Comparison of ENCODE assay signal across 1 cellular context in the genomic region with DNA sequence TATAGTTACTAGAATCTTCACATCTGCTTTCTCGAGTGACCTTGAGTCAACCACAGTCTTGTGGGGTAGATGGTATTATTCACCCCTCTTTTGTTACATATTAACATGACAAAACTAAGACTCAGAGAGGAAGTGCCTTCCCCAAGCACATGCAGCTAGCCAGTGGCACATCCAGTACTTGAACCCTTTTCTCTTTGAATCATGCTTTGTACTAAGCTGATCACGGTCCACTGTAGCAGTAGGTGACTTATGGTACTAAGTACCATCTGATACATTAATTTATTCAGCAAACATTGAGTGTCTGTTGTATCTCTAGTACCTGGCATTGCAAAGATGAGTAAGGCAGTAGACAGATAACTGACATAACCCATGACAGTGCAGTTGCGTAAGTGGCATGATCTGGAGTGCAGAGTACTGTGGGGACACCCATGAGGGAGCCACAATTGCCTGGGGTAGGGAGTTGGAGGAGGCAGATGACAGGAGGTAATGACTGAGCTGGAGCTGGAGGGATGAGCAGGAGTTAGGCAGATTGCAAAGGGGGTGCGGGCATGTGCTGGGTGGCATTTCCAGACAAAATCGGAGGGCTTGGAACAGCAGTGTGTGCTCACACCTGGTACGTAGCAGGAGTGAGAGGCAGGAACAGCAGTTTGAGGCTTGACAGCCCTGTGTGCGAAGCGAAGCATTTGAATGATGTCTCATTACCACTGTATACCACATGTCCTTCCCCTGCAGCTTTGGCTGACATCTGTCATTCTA.
TF ChIP-seq lines count a peak whose summit lies in the region.

No MANE protein-coding gene starts in this region.

TF ChIP-seq in GM23338, 12 proteins besides CTCF, POLR2A, EP300 and RAD21 (continued from another document):
- TF ChIP-seq, protein P1, sequence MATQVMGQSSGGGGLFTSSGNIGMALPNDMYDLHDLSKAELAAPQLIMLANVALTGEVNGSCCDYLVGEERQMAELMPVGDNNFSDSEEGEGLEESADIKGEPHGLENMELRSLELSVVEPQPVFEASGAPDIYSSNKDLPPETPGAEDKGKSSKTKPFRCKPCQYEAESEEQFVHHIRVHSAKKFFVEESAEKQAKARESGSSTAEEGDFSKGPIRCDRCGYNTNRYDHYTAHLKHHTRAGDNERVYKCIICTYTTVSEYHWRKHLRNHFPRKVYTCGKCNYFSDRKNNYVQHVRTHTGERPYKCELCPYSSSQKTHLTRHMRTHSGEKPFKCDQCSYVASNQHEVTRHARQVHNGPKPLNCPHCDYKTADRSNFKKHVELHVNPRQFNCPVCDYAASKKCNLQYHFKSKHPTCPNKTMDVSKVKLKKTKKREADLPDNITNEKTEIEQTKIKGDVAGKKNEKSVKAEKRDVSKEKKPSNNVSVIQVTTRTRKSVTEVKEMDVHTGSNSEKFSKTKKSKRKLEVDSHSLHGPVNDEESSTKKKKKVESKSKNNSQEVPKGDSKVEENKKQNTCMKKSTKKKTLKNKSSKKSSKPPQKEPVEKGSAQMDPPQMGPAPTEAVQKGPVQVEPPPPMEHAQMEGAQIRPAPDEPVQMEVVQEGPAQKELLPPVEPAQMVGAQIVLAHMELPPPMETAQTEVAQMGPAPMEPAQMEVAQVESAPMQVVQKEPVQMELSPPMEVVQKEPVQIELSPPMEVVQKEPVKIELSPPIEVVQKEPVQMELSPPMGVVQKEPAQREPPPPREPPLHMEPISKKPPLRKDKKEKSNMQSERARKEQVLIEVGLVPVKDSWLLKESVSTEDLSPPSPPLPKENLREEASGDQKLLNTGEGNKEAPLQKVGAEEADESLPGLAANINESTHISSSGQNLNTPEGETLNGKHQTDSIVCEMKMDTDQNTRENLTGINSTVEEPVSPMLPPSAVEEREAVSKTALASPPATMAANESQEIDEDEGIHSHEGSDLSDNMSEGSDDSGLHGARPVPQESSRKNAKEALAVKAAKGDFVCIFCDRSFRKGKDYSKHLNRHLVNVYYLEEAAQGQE (IDR thresholded peaks at IDR 0.05; ENCODE audit: unreplicated experiment), result no peak
- TF ChIP-seq EZH2 (IDR thresholded peaks at IDR 0.05; ENCODE audit: low read depth, unreplicated experiment), result no peak
- no peak for TF ChIP-seq CREB1 (CRISPR knock-in tag; IDR thresholded peaks at IDR 0.05; ENCODE audit: low read depth)
- no peak for TF ChIP-seq NANOG (IDR thresholded peaks at IDR 0.05; ENCODE audit: borderline replicate concordance)
- TF ChIP-seq POLR2AphosphoS5 (IDR thresholded peaks at IDR 0.05; ENCODE audit: low read depth), result no peak
- TF ChIP-seq STAT1 (IDR thresholded peaks at IDR 0.05; ENCODE audit: unreplicated experiment), result no peak
- TF ChIP-seq EZH2phosphoT487 (IDR thresholded peaks at IDR 0.05; ENCODE audit: unreplicated experiment), result no peak
- TF ChIP-seq, protein P2, sequence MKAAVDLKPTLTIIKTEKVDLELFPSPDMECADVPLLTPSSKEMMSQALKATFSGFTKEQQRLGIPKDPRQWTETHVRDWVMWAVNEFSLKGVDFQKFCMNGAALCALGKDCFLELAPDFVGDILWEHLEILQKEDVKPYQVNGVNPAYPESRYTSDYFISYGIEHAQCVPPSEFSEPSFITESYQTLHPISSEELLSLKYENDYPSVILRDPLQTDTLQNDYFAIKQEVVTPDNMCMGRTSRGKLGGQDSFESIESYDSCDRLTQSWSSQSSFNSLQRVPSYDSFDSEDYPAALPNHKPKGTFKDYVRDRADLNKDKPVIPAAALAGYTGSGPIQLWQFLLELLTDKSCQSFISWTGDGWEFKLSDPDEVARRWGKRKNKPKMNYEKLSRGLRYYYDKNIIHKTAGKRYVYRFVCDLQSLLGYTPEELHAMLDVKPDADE (IDR thresholded peaks at IDR 0.05), result no peak
